Comparison of ENCODE assay signal across 1 cellular context in genomic region chr4:185190001-185190856, GRCh38.
TF ChIP-seq lines count a peak whose summit lies in the region.

No MANE protein-coding gene starts in this region.

TF ChIP-seq in K562, 482 proteins besides CTCF, POLR2A, EP300 and RAD21 (continued from another document):
- TF ChIP-seq ELK1 (CRISPR knock-in tag; IDR thresholded peaks at IDR 0.05) (no peak), GATAD2A (IDR thresholded peaks at IDR 0.05) (0 out of 2 replicates have a peak, but pooled peaks have one; percentile 55), ZNF431 (CRISPR knock-in tag; IDR thresholded peaks at IDR 0.05) (no peak), CBFA2T3 (IDR thresholded peaks at IDR 0.05) (peak; percentile 47), PTRF (tag; IDR thresholded peaks at IDR 0.05) (no peak), ATF3 (IDR thresholded peaks at IDR 0.05) (peak; percentile 39; the same call in 1 of the 2 replicates), ATF3 (CRISPR knock-in tag; conservative IDR thresholded peaks at IDR 0.05) (no peak), SMAD4 (CRISPR knock-in tag; conservative IDR thresholded peaks at IDR 0.05) (peak; percentile 71; the same call in 1 of the 2 replicates), POLR2AphosphoS2 (IDR thresholded peaks at IDR 0.05; ENCODE audit: low read length) (no peak), ELF2 (CRISPR knock-in tag; IDR thresholded peaks at IDR 0.05) (no peak), CEBPG (CRISPR knock-in tag; IDR thresholded peaks at IDR 0.05) (0 out of 2 replicates have a peak, but pooled peaks have one; percentile 4), CEBPG (tag; conservative IDR thresholded peaks at IDR 0.05 in 1 of 2, IDR thresholded peaks at IDR 0.05 in 1 of 2) (no peak), ZNF592 (IDR thresholded peaks at IDR 0.05) (0 out of 2 replicates have a peak, but pooled peaks have one; percentile 27), COPS2 (conservative IDR thresholded peaks at IDR 0.05) (no peak), ZNF57 (CRISPR knock-in tag; IDR thresholded peaks at IDR 0.05) (no peak), FOXA3 (CRISPR knock-in tag; conservative IDR thresholded peaks at IDR 0.05 in 1 of 2, IDR thresholded peaks at IDR 0.05 in 1 of 2) (no peak), FOXO4 (CRISPR knock-in tag; IDR thresholded peaks at IDR 0.05) (no peak), L3MBTL2 (IDR thresholded peaks at IDR 0.05) (0 out of 2 replicates have a peak, but pooled peaks have one; percentile 23), SRSF3 (IDR thresholded peaks at IDR 0.05; ENCODE audit: insufficient read depth, low read length) (no peak), ZNF655 (CRISPR knock-in tag; IDR thresholded peaks at IDR 0.05) (no peak), ETV6 (IDR thresholded peaks at IDR 0.05; ENCODE audit: borderline replicate concordance in 1 of 2, low read depth in 2 of 2, low read length in 1 of 2) (no peak), ETV6 (CRISPR knock-in tag; IDR thresholded peaks at IDR 0.05; ENCODE audit: borderline replicate concordance) (no peak), NFIC (IDR thresholded peaks at IDR 0.05) (no peak), FIP1L1 (IDR thresholded peaks at IDR 0.05; ENCODE audit: low read depth, low read length, poor library complexity, severe bottlenecking) (no peak), POLR2AphosphoS5 (IDR thresholded peaks at IDR 0.05; ENCODE audit: control insufficient read depth, insufficient read depth, low read depth, low read length) (no peak), JUN (IDR thresholded peaks at IDR 0.05; ENCODE audit: borderline replicate concordance, low read depth, low read length) (no peak), JUN (CRISPR knock-in tag; IDR thresholded peaks at IDR 0.05; ENCODE audit: borderline replicate concordance) (no peak), SMARCA4 (IDR thresholded peaks at IDR 0.05) (0 out of 2 replicates have a peak, but pooled peaks have one; percentile 15), ARNT (IDR thresholded peaks at IDR 0.05) (no peak), STAG1 (CRISPR knock-in tag; IDR thresholded peaks at IDR 0.05; ENCODE audit: borderline replicate concordance) (no peak), ARID1B (IDR thresholded peaks at IDR 0.05) (peak; percentile 56), BHLHE40 (IDR thresholded peaks at IDR 0.05; ENCODE audit: low read length) (no peak), TRIM28 (IDR thresholded peaks at IDR 0.05) (no peak), JUNB (CRISPR knock-in tag; conservative IDR thresholded peaks at IDR 0.05) (no peak), PHF8 (IDR thresholded peaks at IDR 0.05; ENCODE audit: borderline replicate concordance, low read length) (no peak), PTTG1 (tag; IDR thresholded peaks at IDR 0.05; ENCODE audit: low read depth) (no peak)
TF ChIP-seq in K562: peak in this region for 18.
